Comparison of ENCODE assay signal across 9 cellular contexts in the genomic region with DNA sequence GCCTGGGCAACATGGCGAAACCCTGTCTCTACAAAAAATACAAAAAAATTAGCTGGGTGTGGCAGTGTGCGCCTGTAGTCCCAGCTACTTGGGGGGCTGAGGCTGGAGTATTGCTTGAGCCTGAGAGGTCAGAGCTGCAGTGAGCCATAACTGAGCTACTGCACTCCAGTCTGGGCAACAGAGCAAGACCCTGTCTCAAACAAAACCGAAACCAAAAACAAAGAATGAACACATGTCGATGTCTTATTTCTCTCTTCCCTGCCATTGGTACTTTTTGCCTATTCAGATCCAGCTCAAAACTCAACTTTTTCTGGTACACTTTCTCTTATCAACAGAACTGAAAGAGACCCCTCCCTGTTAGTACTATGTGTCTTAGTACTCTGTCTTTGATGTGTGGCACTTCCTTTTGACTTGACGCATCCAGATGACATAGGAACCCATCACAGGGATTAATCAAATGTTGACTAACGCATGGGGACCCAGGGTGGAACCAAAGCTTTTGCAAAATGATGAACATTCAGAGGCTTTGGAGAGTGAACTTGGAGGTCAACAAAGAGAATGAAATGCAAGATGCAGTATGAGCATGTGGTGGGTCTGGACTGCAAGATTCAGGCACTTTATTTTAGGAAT. TPM values are rescaled to one million over a fixed set of nuclear protein-coding genes. Genes with fewer than 3 reads are reported as not detected.
DNase-seq lines count a peak whose midpoint lies in the region; ATAC-seq, FAIRE-seq and TF ChIP-seq lines count a peak whose summit lies in the region.
"Had no signal": no experiment of that assay in that cellular context is flagged by ENCODE, and none has a peak within 500 bp of the region (broad histone marks: within the 10 kb centered on the region; RNA-seq: fewer than 3 reads in every experiment).

No MANE protein-coding gene starts in this region.

- H2AFZ ChIP-seq in GM12878 (ENCODE audit: control insufficient read depth, low read depth, low read length): peak overlapping the region; percentile 8

- TF ChIP-seq EP300 in GM12878 (IDR thresholded peaks at IDR 0.05; ENCODE audit: borderline replicate concordance in 1 of 2, control insufficient read depth in 1 of 2, low read depth in 2 of 2, low read length in 2 of 2): no peak

- no peak for DNase-seq in activated CD8-positive, alpha-beta T cell treated with anti-CD3 and anti-CD28 coated beads for 36 hours
- no peak for DNase-seq in activated CD8-positive, alpha-beta T cell treated with anti-CD3 and anti-CD28 coated beads, Interleukin-2, amount 10 ng/mL, durations not matched to agents 7 days and 5 days
- DNase-seq in GM12878 (ENCODE audit: low read depth, low spot score): no peak
- DNase-seq in spleen: no peak
- no peak for DNase-seq in amygdala (lab: John Stamatoyannopoulos, UW)
- no peak for DNase-seq in NCI-H748 treated with DMSO at 0.1 percent for 48 hours (lab: John Stamatoyannopoulos, UW)
- DNase-seq in hypothalamus (lab: John Stamatoyannopoulos, UW): no peak
- DNase-seq: ovary had no signal

- H3K4me1 ChIP-seq in GM12878 (ENCODE audit: control insufficient read depth, insufficient read depth, low read length) (peaks cover 6% of the 10 kb centered on the region; the same call in 1 of the 2 replicates), spleen (peaks cover 10 to 34% (median 18%) of the 10 kb centered on the region in 6 donors)

- RAD21 ChIA-PET in GM12878 (lab: Charles Lee; ENCODE audit: unreplicated experiment): no interaction called here

- no peaks in the 10 kb centered on the region for H3K9me3 Mint-ChIP-seq in activated CD8-positive, alpha-beta T cell treated with anti-CD3 and anti-CD28 coated beads for 36 hours
- H3K9me3 Mint-ChIP-seq in activated CD8-positive, alpha-beta T cell treated with anti-CD3 and anti-CD28 coated beads, Interleukin-2, amount 10 ng/mL, durations not matched to agents 7 days and 5 days (ENCODE audit: insufficient read depth): no peaks in the 10 kb centered on the region

- H3K36me3 ChIP-seq in GM12878 (ENCODE audit: control insufficient read depth in 2 of 2, insufficient read depth in 2 of 2, low read length in 1 of 2) (no peaks in the 10 kb centered on the region), spleen (no peaks in the 10 kb centered on the region)
- H3K36me3 ChIP-seq: ovary had no signal

- no peak overlapping the region for H3K27ac Mint-ChIP-seq in activated CD8-positive, alpha-beta T cell treated with anti-CD3 and anti-CD28 coated beads for 36 hours
- H3K27ac Mint-ChIP-seq in activated CD8-positive, alpha-beta T cell treated with anti-CD3 and anti-CD28 coated beads, Interleukin-2, amount 10 ng/mL, durations not matched to agents 7 days and 5 days: no peak overlapping the region

- H3K9me3 ChIP-seq in GM12878 (replicated peaks; ENCODE audit: control insufficient read depth, insufficient read depth, low read length) (no peaks in the 10 kb centered on the region), spleen (no peaks in the 10 kb centered on the region)
- H3K9me3 ChIP-seq: ovary had no signal

- no peak overlapping the region for H3K4me3 Mint-ChIP-seq in activated CD8-positive, alpha-beta T cell treated with anti-CD3 and anti-CD28 coated beads for 36 hours
- no peak overlapping the region for H3K4me3 Mint-ChIP-seq in activated CD8-positive, alpha-beta T cell treated with anti-CD3 and anti-CD28 coated beads, Interleukin-2, amount 10 ng/mL, durations not matched to agents 7 days and 5 days

- H3K9ac ChIP-seq in GM12878 (ENCODE audit: control insufficient read depth, insufficient read depth, low read length): no peak overlapping the region

- in situ Hi-C loops in GM12878 (cut with MboI): no loop called here

- peaks cover 22% of the 10 kb centered on the region for H3K4me1 Mint-ChIP-seq in activated CD8-positive, alpha-beta T cell treated with anti-CD3 and anti-CD28 coated beads for 36 hours (ENCODE audit: low read depth)
- peaks cover 12% of the 10 kb centered on the region for H3K4me1 Mint-ChIP-seq in activated CD8-positive, alpha-beta T cell treated with anti-CD3 and anti-CD28 coated beads, Interleukin-2, amount 10 ng/mL, durations not matched to agents 7 days and 5 days (ENCODE audit: low read depth)

- peaks cover 0 to 2% of the 10 kb centered on the region in 2 experiments; a peak in 2 of 4 replicates for H3K27me3 ChIP-seq in GM12878 (replicated peaks in 1 of 2; ENCODE audit: control insufficient read depth in 2 of 2, insufficient read depth in 2 of 2, low read length in 1 of 2)
- H3K27me3 ChIP-seq in spleen (replicated peaks in 1 of 7): peaks cover 0 to 11% (median 0%) of the 10 kb centered on the region in 7 donors
- H3K27me3 ChIP-seq: ovary had no signal

- no peak overlapping the region for H3K27ac ChIP-seq in GM12878 (ENCODE audit: control insufficient read depth, insufficient read depth)
- H3K27ac ChIP-seq in spleen: peak overlapping the region in 6 of 8 donors; percentile 19 to 60 (median 48)

- SMC1A ChIA-PET in GM12878 (lab: Charles Lee; ENCODE audit: uncharacterized antibody, unreplicated experiment): no interaction called here

- BruUV-seq in GM12878 (replicated peaks; lab: Mats Ljungman, UMichigan): no TSS peak

- TF ChIP-seq CTCF in activated CD8-positive, alpha-beta T cell treated with anti-CD3 and anti-CD28 coated beads for 36 hours (IDR thresholded peaks at IDR 0.05): no peak
- TF ChIP-seq CTCF in GM12878 (IDR thresholded peaks at IDR 0.05 in 2 of 3, conservative IDR thresholded peaks at IDR 0.05 in 1 of 3; ENCODE audit: control insufficient read depth in 2 of 3, extremely low read depth in 1 of 3, insufficient read depth in 1 of 3, low read depth in 3 of 3, low read length in 3 of 3): no peak
- TF ChIP-seq CTCF in spleen (IDR thresholded peaks at IDR 0.05 in 8 of 11, conservative IDR thresholded peaks at IDR 0.05 in 3 of 11): no peak

- H3K4me3 ChIP-seq in GM12878: peak overlapping the region; percentile 43; the same call in 1 of the 2 replicates
- H3K4me3 ChIP-seq in spleen: peak overlapping the region in 2 of 8 donors; percentile 5 to 44
- H3K4me3 ChIP-seq: ovary had no signal

- peak overlapping the region; percentile 70 for H3K4me2 ChIP-seq in GM12878 (ENCODE audit: control insufficient read depth, insufficient read depth)

- intact Hi-C loops in activated CD8-positive, alpha-beta T cell treated with anti-CD3 and anti-CD28 coated beads for 36 hours (cut with micrococcal nuclease): no loop called here
- intact Hi-C loops in GM12878 (cut with micrococcal nuclease; ENCODE audit: unreplicated experiment): no loop called here
- intact Hi-C loops in spleen (cut with DNase I; ENCODE audit: low total_unique reads): no loop called here

- TF ChIP-seq RAD21 in GM12878 (IDR thresholded peaks at IDR 0.05; ENCODE audit: insufficient read depth, low read depth, low read length): no peak

- H3K36me3 Mint-ChIP-seq in activated CD8-positive, alpha-beta T cell treated with anti-CD3 and anti-CD28 coated beads for 36 hours (ENCODE audit: low read depth): no peaks in the 10 kb centered on the region
- H3K36me3 Mint-ChIP-seq in activated CD8-positive, alpha-beta T cell treated with anti-CD3 and anti-CD28 coated beads, Interleukin-2, amount 10 ng/mL, durations not matched to agents 7 days and 5 days (ENCODE audit: low read depth): no peaks in the 10 kb centered on the region

- H3K79me2 ChIP-seq in GM12878 (ENCODE audit: control insufficient read depth, insufficient read depth, low read length): no peaks in the 10 kb centered on the region

- H4K20me1 ChIP-seq in GM12878 (ENCODE audit: control insufficient read depth, insufficient read depth): no peaks in the 10 kb centered on the region

- peak; percentile 66 for ATAC-seq in activated CD8-positive, alpha-beta T cell treated with anti-CD3 and anti-CD28 coated beads for 36 hours
- no peak for ATAC-seq in activated CD8-positive, alpha-beta T cell treated with anti-CD3 and anti-CD28 coated beads, Interleukin-2, amount 10 ng/mL, durations not matched to agents 7 days and 5 days
- ATAC-seq in HG02588 (IDR thresholded peaks at IDR 0.05; ENCODE audit: unreplicated experiment) (peak; percentile 54), GM12878 (peak; percentile 84)

- WGBS in GM12878 (ENCODE audit: insufficient coverage, insufficient replicate concordance, low lambda C conversion rate, missing lambda C conversion rate): 0% methylated on average over 6 of the region's 6 CpGs
- WGBS in spleen, 5 donors: 54 to 74% (median 70%) methylated on average over 6 of the region's 6 CpGs

- peaks cover 21% of the 10 kb centered on the region for H3K27me3 Mint-ChIP-seq in activated CD8-positive, alpha-beta T cell treated with anti-CD3 and anti-CD28 coated beads for 36 hours
- H3K27me3 Mint-ChIP-seq in activated CD8-positive, alpha-beta T cell treated with anti-CD3 and anti-CD28 coated beads, Interleukin-2, amount 10 ng/mL, durations not matched to agents 7 days and 5 days (ENCODE audit: low read depth): peaks cover 35% of the 10 kb centered on the region

- no peak for TF ChIP-seq POLR2A in GM12878 (IDR thresholded peaks at IDR 0.05; ENCODE audit: low read depth, low read length)
- no peak for TF ChIP-seq POLR2A in spleen (IDR thresholded peaks at IDR 0.05)

- CTCF ChIA-PET in activated CD8-positive, alpha-beta T cell treated with anti-CD3 and anti-CD28 coated beads for 36 hours (lab: Charles Lee): interaction anchor here (0.7 to 1.3 kb wide), 3 partner anchors 40 to 270 kb away, joined by 3 to 6 read pairs (median 3); no protein-coding TSS in a partner anchor
- CTCF ChIA-PET in activated CD8-positive, alpha-beta T cell treated with anti-CD3 and anti-CD28 coated beads, Interleukin-2, amount 10 ng/mL, durations not matched to agents 7 days and 5 days (lab: Charles Lee): interaction anchor here (0.8 kb wide), 1 partner anchor 40 kb away, joined by 3 read pairs; no protein-coding TSS in a partner anchor
- CTCF ChIA-PET in GM12878 (lab: Yijun Ruan, JAX): interaction anchor here (0.8 to 1.6 kb wide), 3 partner anchors 10 to 50 kb away, joined by 3 read pairs; no protein-coding TSS in a partner anchor

- POLR2A ChIA-PET in activated CD8-positive, alpha-beta T cell treated with anti-CD3 and anti-CD28 coated beads for 36 hours (lab: Charles Lee): no interaction called here
- POLR2A ChIA-PET in activated CD8-positive, alpha-beta T cell treated with anti-CD3 and anti-CD28 coated beads, Interleukin-2, amount 10 ng/mL, durations not matched to agents 7 days and 5 days (lab: Charles Lee): interaction anchor here (0.6 kb wide), 1 partner anchor 64 kb away, joined by 6 read pairs; no protein-coding TSS in a partner anchor
- POLR2A ChIA-PET in GM12878 (lab: Charles Lee): interaction anchor here (0.6 kb wide), 1 partner anchor 77 kb away, joined by 4 read pairs; no protein-coding TSS in a partner anchor

- peak; percentile 84 for FAIRE-seq in GM12878 (lab: Jason Lieb, UNC)

RNA-seq across cellular contexts. Expression of gene AKAP12, which starts 44.8 kb away (rescaled TPM):
- total RNA-seq in activated CD8-positive, alpha-beta T cell treated with anti-CD3 and anti-CD28 coated beads for 36 hours: 1 to 10 TPM; 3.2 to 4.0 TPM
- total RNA-seq in activated CD8-positive, alpha-beta T cell treated with anti-CD3 and anti-CD28 coated beads, Interleukin-2, amount 10 ng/mL, durations not matched to agents 7 days and 5 days: under 1 TPM; 0.05 to 0.08 TPM
- 0.15 and 0.44 TPM in 2 replicates for total RNA-seq in GM12878 (2013; cell fraction: nucleolus; rRNA removed)
- total RNA-seq in GM12878 (2014; rRNA removed) (under 0.01 TPM in 1 of 2 replicates, not detected in the other), GM12878 (2014; rRNA removed; fragmentation: Illumina TruSeq; extraction: Trizol) (not detected in 2 replicates), GM12878 (2021) (0.35 and 0.72 TPM in 2 replicates), spleen (10 to 100 TPM; 38.0 to 64.7 (median 47.7) TPM)
- polyA plus RNA-seq in GM12878 (2011; ENCODE audit: low read depth): not detected
- polyA plus RNA-seq in GM12878 (2011; rRNA removed) (0.01 TPM in 2 replicates), GM12878 (2014; fragmentation: Illumina TruSeq; extraction: Trizol) (0.01 TPM in 1 of 2 replicates, not detected in the other), GM12878 (2014; fragmentation: Nextera tagmentation; extraction: Ambion mirVana) (under 1 TPM in 1 of 2 experiments, not detected in 1; under 0.01 TPM), GM12878 (2014; rRNA removed) (not detected in 2 replicates), GM12878 (2016; fragmentation: Nextera tagmentation; extraction: Ambion mirVana) (under 1 TPM; 0.10 to 0.11 TPM), spleen (1 to 10 TPM; 3.2 to 6.1 (median 3.8) TPM)
- polyA plus RNA-seq in GM12878 (2011; cell fraction: cytosol; rRNA removed): 0.01 and 0.02 TPM in 2 replicates
- 0.09 TPM in 2 replicates for polyA plus RNA-seq in GM12878 (2011; cell fraction: nucleus; rRNA removed)
- 0.04 and 0.11 TPM in 2 replicates for polyA plus RNA-seq in GM12878 (2012)
- not detected in 2 replicates for polyA minus RNA-seq in GM12878 (2011; rRNA and poly(A)+ RNA removed)
- polyA minus RNA-seq in GM12878 (2011; cell fraction: cytosol; rRNA and poly(A)+ RNA removed): not detected in 2 replicates
- polyA minus RNA-seq in GM12878 (2011; cell fraction: nucleus; rRNA and poly(A)+ RNA removed): not detected in 2 replicates

Comparison
In these comparisons a context has a peak if more than half of its experiments do, and no peak if none do; other contexts are left out.
1. RNA of gene AKAP12, which starts 44.8 kb away (total RNA-seq): 38.0 to 64.7 TPM in spleen; 3.2 to 4.0 TPM in activated CD8-positive, alpha-beta T cell treated with anti-CD3 and anti-CD28 coated beads for 36 hours, 0.05 to 0.08 TPM in activated CD8-positive, alpha-beta T cell treated with anti-CD3 and anti-CD28 coated beads, Interleukin-2, amount 10 ng/mL, durations not matched to agents 7 days and 5 days and under 0.01 to 0.72 TPM in GM12878; every median in the first group is over 4 times any median in the second.